Comparison of ENCODE assay signal across 1 cellular context in genomic region chr6:12725263-12725662, GRCh38.
TF ChIP-seq lines count a peak whose summit lies in the region.

No MANE protein-coding gene starts in this region.

TF ChIP-seq in GM23338, 12 proteins besides CTCF, POLR2A, EP300 and RAD21:
- no peak for TF ChIP-seq REST (IDR thresholded peaks at IDR 0.05; ENCODE audit: unreplicated experiment)
- TF ChIP-seq ETS1 (IDR thresholded peaks at IDR 0.05) = no peak
- no peak for TF ChIP-seq EZH2phosphoT487 (IDR thresholded peaks at IDR 0.05; ENCODE audit: unreplicated experiment)
- TF ChIP-seq CREB1 (CRISPR knock-in tag; IDR thresholded peaks at IDR 0.05; ENCODE audit: low read depth) = no peak
- TF ChIP-seq POLR2AphosphoS5 (IDR thresholded peaks at IDR 0.05; ENCODE audit: low read depth) = no peak
- no peak for TF ChIP-seq EZH2 (IDR thresholded peaks at IDR 0.05; ENCODE audit: low read depth, unreplicated experiment)
- no peak for TF ChIP-seq JUNB (IDR thresholded peaks at IDR 0.05; ENCODE audit: unreplicated experiment)
- no peak for TF ChIP-seq STAT1 (IDR thresholded peaks at IDR 0.05; ENCODE audit: unreplicated experiment)
- no peak for TF ChIP-seq ZNF462 (CRISPR knock-in tag; IDR thresholded peaks at IDR 0.05)
- no peak for TF ChIP-seq NANOG (IDR thresholded peaks at IDR 0.05; ENCODE audit: borderline replicate concordance)
- TF ChIP-seq ZNF114 (CRISPR knock-in tag; IDR thresholded peaks at IDR 0.05) = no peak
- TF ChIP-seq ZNF331 (CRISPR knock-in tag; IDR thresholded peaks at IDR 0.05; ENCODE audit: low read depth) = no peak
